In the genomic region with DNA sequence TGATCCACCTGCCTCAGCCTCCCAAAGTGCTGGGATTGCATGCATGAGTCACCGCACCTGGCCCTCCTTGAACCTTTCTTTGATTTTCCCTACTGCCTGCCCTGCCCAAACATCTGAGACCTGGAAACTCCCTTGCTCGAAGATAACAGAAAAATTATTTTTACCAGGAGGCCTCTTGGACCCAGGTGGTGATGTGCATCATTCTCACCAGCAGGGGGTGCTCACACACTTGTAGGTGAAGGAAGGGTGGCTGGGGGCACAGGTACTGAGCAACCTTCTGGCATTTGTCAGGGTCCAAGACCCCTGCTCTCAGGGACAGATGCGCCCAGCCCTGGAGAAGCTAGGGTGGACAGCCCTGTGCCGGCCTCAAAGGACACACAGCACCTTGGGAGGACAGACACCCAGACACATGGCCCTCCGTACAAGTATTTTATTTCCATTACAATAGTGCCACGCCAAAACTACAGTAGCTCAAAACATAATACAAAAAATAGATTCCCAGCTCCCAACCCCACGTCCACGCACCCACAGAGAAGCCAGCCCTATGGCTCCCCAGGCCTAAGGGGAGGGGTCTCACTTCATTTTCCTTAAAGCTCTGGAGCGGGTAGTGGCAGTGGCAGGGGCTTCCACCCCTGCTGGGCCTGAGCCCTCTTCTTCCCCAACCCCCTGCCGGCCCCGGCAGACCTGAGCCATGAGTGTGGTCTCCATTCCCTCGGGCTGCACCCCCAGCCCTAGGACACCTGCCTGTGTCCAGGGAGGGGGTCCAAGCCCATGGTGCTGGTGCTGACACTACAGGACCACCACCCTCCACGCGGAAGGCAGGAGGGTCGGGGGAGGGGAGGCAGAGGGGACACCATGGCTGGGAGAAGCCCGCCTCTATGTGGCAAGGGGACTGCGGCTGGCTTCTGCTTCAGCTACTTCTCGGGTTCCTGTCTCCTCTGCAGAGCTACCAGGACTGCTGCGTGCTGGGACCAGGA, we compare ENCODE assay signal across 8 cellular contexts. TPM values are rescaled to one million over a fixed set of nuclear protein-coding genes. Genes with fewer than 3 reads are reported as not detected.
DNase-seq lines count a peak whose midpoint lies in the region; FAIRE-seq lines count a peak whose summit lies in the region.

No MANE protein-coding gene starts in this region.

- H3K23ac ChIP-seq in trophoblast cell (ENCODE audit: low read length) = no peak overlapping the region

- WGBS in trophoblast cell (ENCODE audit: extremely low coverage, insufficient coverage, insufficient read length) = no CpG with 5 or more reads among the region's 19 CpGs

- H3K9ac ChIP-seq in trophoblast cell (ENCODE audit: low read length) = no peak overlapping the region

- no peak overlapping the region for H4K8ac ChIP-seq in trophoblast cell (ENCODE audit: low read depth, low read length)

- H3K4ac ChIP-seq in trophoblast cell (ENCODE audit: low read depth, low read length) = no peak overlapping the region

- H2AK5ac ChIP-seq in trophoblast cell (ENCODE audit: low read length) = no peak overlapping the region

- H3K14ac ChIP-seq in trophoblast cell (ENCODE audit: low read length) = no peak overlapping the region

- H2AFZ ChIP-seq in trophoblast cell (ENCODE audit: insufficient read depth, low read length, poor library complexity) = no peak overlapping the region

- H3K4me1 ChIP-seq in trophoblast cell (ENCODE audit: control insufficient read depth in 1 of 2, insufficient read depth in 2 of 2, low read length in 2 of 2) = no peaks in the 10 kb centered on the region

- DNase-seq in NCI-H446 (lab: John Stamatoyannopoulos, UW) = peak; percentile 17 to 51
- DNase-seq in NCI-H446 treated with DMSO at 0.1 percent for 48 hours (lab: John Stamatoyannopoulos, UW) = no peak
- peak; percentile 84 for DNase-seq in NCI-H82 (lab: John Stamatoyannopoulos, UW)
- peak; percentile 53 for DNase-seq in activated T-cell treated with anti-CD3 and anti-CD28 coated beads for 1 hour (ENCODE audit: low read depth)
- peak; percentile 36 for DNase-seq in fibroblast of peridontal ligament (ENCODE audit: extremely low read depth)
- peak; percentile 66 to 82 for DNase-seq in trophoblast cell
- peak; percentile 48 for DNase-seq in urothelium cell line (ENCODE audit: low spot score)
- no peak for DNase-seq in OCI-M2 (lab: John Stamatoyannopoulos, UW; ENCODE audit: unreplicated experiment)

- H3K79me2 ChIP-seq in trophoblast cell (ENCODE audit: control insufficient read depth, insufficient read depth, low read length, poor library complexity) = no peaks in the 10 kb centered on the region

- H3K18ac ChIP-seq in trophoblast cell (ENCODE audit: low read length) = no peak overlapping the region

- no peak overlapping the region for H2BK5ac ChIP-seq in trophoblast cell (ENCODE audit: low read depth, low read length, poor library complexity)

- no peak overlapping the region for H2BK12ac ChIP-seq in trophoblast cell (ENCODE audit: low read length)

- H3K27me3 ChIP-seq in trophoblast cell (ENCODE audit: insufficient read depth, low read length) = no peaks in the 10 kb centered on the region

- no peaks in the 10 kb centered on the region for H3K9me3 ChIP-seq in trophoblast cell (ENCODE audit: insufficient read depth, low read depth, low read length)

- no peak overlapping the region for H4K12ac ChIP-seq in trophoblast cell (ENCODE audit: low read depth, low read length)

- peaks cover 15 to 19% of the 10 kb centered on the region in 2 experiments for H3K36me3 ChIP-seq in trophoblast cell (ENCODE audit: control insufficient read depth in 1 of 2, insufficient read depth in 2 of 2, low read length in 2 of 2)

- H3K79me1 ChIP-seq in trophoblast cell (ENCODE audit: low read length) = no peaks in the 10 kb centered on the region

- H3K4me2 ChIP-seq in trophoblast cell (ENCODE audit: low read length) = no peak overlapping the region

- H2BK120ac ChIP-seq in trophoblast cell (ENCODE audit: insufficient read depth, low read length, poor library complexity) = no peak overlapping the region

- no peak overlapping the region for H4K91ac ChIP-seq in trophoblast cell (ENCODE audit: low read depth, low read length)

- H3K4me3 ChIP-seq in trophoblast cell (ENCODE audit: low read depth, low read length) = no peak overlapping the region

- no peak for FAIRE-seq in urothelium cell line (lab: Jason Lieb, UNC)

- no peak overlapping the region for H3K27ac ChIP-seq in trophoblast cell (ENCODE audit: low read depth, low read length)

RNA-seq across cellular contexts. Expression of gene EIF4G3, which starts 40.4 kb away (rescaled TPM):
- polyA plus RNA-seq in trophoblast cell (2013) = 48.9 and 51.5 TPM in 2 replicates

Comparison
In these comparisons a context has a peak if more than half of its experiments do, and no peak if none do; other contexts are left out.
1. DNase-seq: peak in NCI-H446 (2 of 2), NCI-H82 (single experiment), activated T-cell treated with anti-CD3 and anti-CD28 coated beads for 1 hour (single experiment), fibroblast of peridontal ligament (single experiment), trophoblast cell (2 of 2) and urothelium cell line (single experiment); none in NCI-H446 treated with DMSO at 0.1 percent for 48 hours (single experiment) and OCI-M2 (single experiment).